In the genomic region with DNA sequence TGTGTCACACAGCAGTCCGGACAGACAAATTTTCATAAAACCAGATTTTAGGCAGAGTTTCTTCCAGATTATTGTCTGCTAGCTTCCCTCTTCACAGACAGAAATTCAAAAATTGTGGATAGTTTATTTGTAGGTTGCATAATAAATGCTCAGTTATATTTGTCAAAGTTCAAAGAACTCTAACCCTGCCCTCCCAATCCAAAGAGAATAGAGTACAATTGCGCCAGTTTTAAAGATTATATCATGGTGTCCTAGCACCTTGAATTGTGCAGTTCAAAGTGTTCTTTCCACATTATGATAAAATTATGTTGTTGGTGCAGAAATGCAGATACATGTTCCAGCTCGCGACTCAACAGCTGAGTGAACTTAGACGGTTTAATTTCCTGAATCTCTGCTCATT, we compare ENCODE assay signal across 2 cellular contexts.
A peak's percentile ranks its signal among the peaks of the same experiment; 100 is the strongest.
TF ChIP-seq lines count a peak whose summit lies in the region.

No MANE protein-coding gene starts in this region.

TF ChIP-seq in liver, 16 proteins besides CTCF, POLR2A, EP300 and RAD21 (continued from another document):
- TF ChIP-seq, protein P1, sequence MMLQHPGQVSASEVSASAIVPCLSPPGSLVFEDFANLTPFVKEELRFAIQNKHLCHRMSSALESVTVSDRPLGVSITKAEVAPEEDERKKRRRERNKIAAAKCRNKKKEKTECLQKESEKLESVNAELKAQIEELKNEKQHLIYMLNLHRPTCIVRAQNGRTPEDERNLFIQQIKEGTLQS (IDR thresholded peaks at IDR 0.05) = no peak
- TF ChIP-seq JUND (IDR thresholded peaks at IDR 0.05) = peak in 1 of 2 donors; percentile 27
- TF ChIP-seq SP1 (IDR thresholded peaks at IDR 0.05) = peak; percentile 8
- no peak for TF ChIP-seq TAF1 (conservative IDR thresholded peaks at IDR 0.05)
- TF ChIP-seq HNF4A (conservative IDR thresholded peaks at IDR 0.05) = peak; percentile 30 to 75
- TF ChIP-seq NR2F2 (IDR thresholded peaks at IDR 0.05) = no peak
- TF ChIP-seq YY1 (IDR thresholded peaks at IDR 0.05) = peak; percentile 70
- peak; percentile 37 to 81 for TF ChIP-seq RXRA (IDR thresholded peaks at IDR 0.05)

TF ChIP-seq in HepG2, 621 proteins besides CTCF, POLR2A, EP300 and RAD21 (continued from another document):
- TF ChIP-seq SNAPC5 (CRISPR knock-in tag; IDR thresholded peaks at IDR 0.05; ENCODE audit: borderline replicate concordance) = no peak
- no peak for TF ChIP-seq ZNF34 (CRISPR knock-in tag; IDR thresholded peaks at IDR 0.05; ENCODE audit: borderline replicate concordance)
- no peak for TF ChIP-seq HMGA1 (CRISPR knock-in tag; conservative IDR thresholded peaks at IDR 0.05)
- TF ChIP-seq ZNF781 (CRISPR knock-in tag; IDR thresholded peaks at IDR 0.05; ENCODE audit: borderline replicate concordance, not compliant biosample characterization) = no peak
- no peak for TF ChIP-seq ZSCAN22 (CRISPR knock-in tag; IDR thresholded peaks at IDR 0.05)
- TF ChIP-seq MAFF (IDR thresholded peaks at IDR 0.05; ENCODE audit: low read depth, low read length) = no peak
- TF ChIP-seq E2F1 (CRISPR knock-in tag; IDR thresholded peaks at IDR 0.05) = no peak
- no peak for TF ChIP-seq THAP8 (CRISPR knock-in tag; IDR thresholded peaks at IDR 0.05; ENCODE audit: borderline replicate concordance)
- TF ChIP-seq REPIN1 (CRISPR knock-in tag; IDR thresholded peaks at IDR 0.05; ENCODE audit: borderline replicate concordance, low read depth) = no peak
